ENCODE assay signal across 10 cellular contexts in genomic region chr1:77031101-77031662, GRCh38.
DNase-seq lines count a peak whose midpoint lies in the region; ATAC-seq and TF ChIP-seq lines count a peak whose summit lies in the region.
"Had no signal": no experiment of that assay in that cellular context is flagged by ENCODE, and none has a peak within 500 bp of the region (broad histone marks: within the 10 kb centered on the region; RNA-seq: fewer than 3 reads in every experiment).

No MANE protein-coding gene starts in this region.

- CTCF ChIA-PET in HCT116 (lab: Charles Lee): interaction anchor here (1.1 kb wide), 1 partner anchor 877 kb away, joined by 3 read pairs; no protein-coding TSS in a partner anchor
- CTCF ChIA-PET in A673 (lab: Charles Lee): no interaction called here

- peak; percentile 34 for TF ChIP-seq CTCF in 22Rv1 (IDR thresholded peaks at IDR 0.05)
- TF ChIP-seq CTCF in HCT116 (IDR thresholded peaks at IDR 0.05 in 2 of 3, conservative IDR thresholded peaks at IDR 0.05 in 1 of 3; ENCODE audit: borderline replicate concordance in 1 of 3, insufficient read depth in 1 of 3, low read depth in 2 of 3, low read length in 2 of 3): 0 out of 6 replicates have a peak, but pooled peaks of 2 of the 3 experiments have one; percentile 4 to 8
- no peak for TF ChIP-seq CTCF in A673 (conservative IDR thresholded peaks at IDR 0.05; ENCODE audit: low read depth, low read length)

- H3K4me2 ChIP-seq in HCT116 (ENCODE audit: low read length) (0 out of 2 replicates have a peak overlapping the region, but pooled peaks have one; percentile 2), trophoblast cell (ENCODE audit: low read length) (no peak overlapping the region)
- H3K4me2 ChIP-seq: BLaER1 treated with 17β-estradiol and CSF1 and Interleukin-3, amounts not matched to agents 10 nM and 100 nM had no signal

- peaks cover 0 to 5% of the 10 kb centered on the region in 2 experiments; a peak in 1 of 4 replicates for H3K4me1 ChIP-seq in HCT116 (ENCODE audit: control insufficient read depth in 1 of 2, insufficient read depth in 2 of 2, low read length in 2 of 2)
- H3K4me1 ChIP-seq in A673 (ENCODE audit: insufficient read depth, low read length, poor library complexity, severe bottlenecking): no peaks in the 10 kb centered on the region
- H3K4me1 ChIP-seq in trophoblast cell (ENCODE audit: control insufficient read depth in 1 of 2, insufficient read depth in 2 of 2, low read length in 2 of 2): peaks cover 7 to 8% of the 10 kb centered on the region in 2 experiments
- H3K4me1 ChIP-seq: BLaER1 treated with 17β-estradiol and CSF1 and Interleukin-3, amounts not matched to agents 10 nM and 100 nM had no signal

- no peak overlapping the region for H3K4me3 ChIP-seq in HCT116 (replicated peaks in 1 of 2; ENCODE audit: low read depth in 1 of 2, low read length in 2 of 2)
- no peak overlapping the region for H3K4me3 ChIP-seq in A673 (ENCODE audit: low read depth, low read length, poor library complexity, severe bottlenecking)
- H3K4me3 ChIP-seq in trophoblast cell (ENCODE audit: low read depth, low read length): no peak overlapping the region
- H3K4me3 ChIP-seq: BLaER1 treated with 17β-estradiol and CSF1 and Interleukin-3, amounts not matched to agents 10 nM and 100 nM had no signal

- no peak overlapping the region for H2AFZ ChIP-seq in HCT116 (ENCODE audit: low read depth, low read length, poor library complexity, severe bottlenecking)
- H2AFZ ChIP-seq in trophoblast cell (ENCODE audit: insufficient read depth, low read length, poor library complexity): no peak overlapping the region

- H2BK120ac ChIP-seq in trophoblast cell (ENCODE audit: insufficient read depth, low read length, poor library complexity): no peak overlapping the region

- H4K12ac ChIP-seq in trophoblast cell (ENCODE audit: low read depth, low read length): no peak overlapping the region

- no peak overlapping the region for H2AK5ac ChIP-seq in trophoblast cell (ENCODE audit: low read length)

- H3K9me3 ChIP-seq in HCT116 (ENCODE audit: control insufficient read depth in 1 of 2, insufficient read depth in 1 of 2, low read depth in 1 of 2, low read length in 2 of 2) (no peaks in the 10 kb centered on the region), A673 (ENCODE audit: low read depth, low read length, poor library complexity, severe bottlenecking) (no peaks in the 10 kb centered on the region), trophoblast cell (ENCODE audit: insufficient read depth, low read depth, low read length) (no peaks in the 10 kb centered on the region)
- H3K9me3 ChIP-seq: BLaER1 treated with 17β-estradiol and CSF1 and Interleukin-3, amounts not matched to agents 10 nM and 100 nM had no signal

- DNase-seq in HCT116 (ENCODE audit: low read depth, low spot score) (no peak), NCI-H510A treated with DMSO at 0.1 percent for 48 hours (lab: John Stamatoyannopoulos, UW) (peak; percentile 96), epithelial cell of prostate (ENCODE audit: low read depth, low spot score) (peak; percentile 24), anterior cingulate cortex (lab: John Stamatoyannopoulos, UW) (no peak), T-helper 9 cell (no peak), A673 (ENCODE audit: low spot score) (no peak), trophoblast cell (no peak)
- DNase-seq: activated naive CD8-positive, alpha-beta T cell treated with anti-CD3 and anti-CD28 coated beads for 36 hours had no signal

- peaks cover 4% of the 10 kb centered on the region for H3K79me1 ChIP-seq in trophoblast cell (ENCODE audit: low read length)

- no peak overlapping the region for H3K4ac ChIP-seq in trophoblast cell (ENCODE audit: low read depth, low read length)

- no peak overlapping the region for H4K8ac ChIP-seq in trophoblast cell (ENCODE audit: low read depth, low read length)

- no peak overlapping the region for H2BK5ac ChIP-seq in trophoblast cell (ENCODE audit: low read depth, low read length, poor library complexity)

- H3K27ac ChIP-seq in 22Rv1 (peak overlapping the region; percentile 47), HCT116 (ENCODE audit: low read depth, low read length) (no peak overlapping the region), epithelial cell of prostate (no peak overlapping the region), A673 (ENCODE audit: low read depth, low read length, poor library complexity, severe bottlenecking) (no peak overlapping the region), trophoblast cell (ENCODE audit: low read depth, low read length) (no peak overlapping the region)
- H3K27ac ChIP-seq: BLaER1 treated with 17β-estradiol and CSF1 and Interleukin-3, amounts not matched to agents 10 nM and 100 nM had no signal

- RAD21 ChIA-PET in HCT116 (lab: Charles Lee; ENCODE audit: low non-redundant PET in 1 of 2, low total read pairs in 2 of 2, uncharacterized antibody in 2 of 2, unreplicated experiment in 2 of 2): no interaction called here

- intact Hi-C loops in HCT116 (cut with micrococcal nuclease): loop anchor here (10.0 kb wide), 1 partner anchor 876 kb away; no protein-coding TSS in a partner anchor
- intact Hi-C loops in A673 (cut with micrococcal nuclease; ENCODE audit: unreplicated experiment): no loop called here

- H4K20me1 ChIP-seq in HCT116 (ENCODE audit: insufficient read depth): no peaks in the 10 kb centered on the region
- H4K20me1 ChIP-seq: BLaER1 treated with 17β-estradiol and CSF1 and Interleukin-3, amounts not matched to agents 10 nM and 100 nM had no signal

- H3K36me3 ChIP-seq in HCT116 (ENCODE audit: control insufficient read depth in 1 of 2, insufficient read depth in 2 of 2, low read length in 2 of 2) (no peaks in the 10 kb centered on the region), A673 (ENCODE audit: insufficient read depth, low read length, poor library complexity, severe bottlenecking) (no peaks in the 10 kb centered on the region), trophoblast cell (ENCODE audit: control insufficient read depth in 1 of 2, insufficient read depth in 2 of 2, low read length in 2 of 2) (no peaks in the 10 kb centered on the region)
- H3K36me3 ChIP-seq: BLaER1 treated with 17β-estradiol and CSF1 and Interleukin-3, amounts not matched to agents 10 nM and 100 nM had no signal

- no peaks in the 10 kb centered on the region for H3K9me2 ChIP-seq in HCT116 (ENCODE audit: insufficient read depth)

- H3K9ac ChIP-seq in HCT116 (ENCODE audit: low read length) (no peak overlapping the region), trophoblast cell (ENCODE audit: low read length) (no peak overlapping the region)
- H3K9ac ChIP-seq: BLaER1 treated with 17β-estradiol and CSF1 and Interleukin-3, amounts not matched to agents 10 nM and 100 nM had no signal

- BruUV-seq in HCT116 (replicated peaks; lab: Mats Ljungman, UMichigan): no TSS peak
- no TSS peak for BruUV-seq in A673 (replicated peaks; lab: Mats Ljungman, UMichigan)

- H3K79me2 ChIP-seq in HCT116 (ENCODE audit: insufficient read depth, low read length) (no peaks in the 10 kb centered on the region), trophoblast cell (ENCODE audit: control insufficient read depth, insufficient read depth, low read length, poor library complexity) (no peaks in the 10 kb centered on the region)

- no peaks in the 10 kb centered on the region for H3K27me3 ChIP-seq in HCT116 (ENCODE audit: insufficient read depth, low read length)
- H3K27me3 ChIP-seq in A673 (replicated peaks; ENCODE audit: insufficient read depth, low read depth, low read length, poor library complexity): peaks cover 14% of the 10 kb centered on the region
- H3K27me3 ChIP-seq in trophoblast cell (ENCODE audit: insufficient read depth, low read length): no peaks in the 10 kb centered on the region
- H3K27me3 ChIP-seq: BLaER1 treated with 17β-estradiol and CSF1 and Interleukin-3, amounts not matched to agents 10 nM and 100 nM had no signal

- no peak overlapping the region for H3K14ac ChIP-seq in trophoblast cell (ENCODE audit: low read length)

- TF ChIP-seq POLR2A in HCT116 (IDR thresholded peaks at IDR 0.05; ENCODE audit: borderline replicate concordance, extremely low read depth, insufficient read depth, insufficient read length): no peak

- ATAC-seq in HCT116: peak; percentile 66

- no peak overlapping the region for H3K23ac ChIP-seq in trophoblast cell (ENCODE audit: low read length)

- H3K18ac ChIP-seq in trophoblast cell (ENCODE audit: low read length): no peak overlapping the region

- no peak overlapping the region for H4K91ac ChIP-seq in trophoblast cell (ENCODE audit: low read depth, low read length)

- no peak overlapping the region for H2BK12ac ChIP-seq in trophoblast cell (ENCODE audit: low read length)

- peak; percentile 57 for TF ChIP-seq RAD21 in HCT116 (IDR thresholded peaks at IDR 0.05; ENCODE audit: low read depth)

- WGBS in trophoblast cell (ENCODE audit: extremely low coverage, insufficient coverage, insufficient read length): no CpG with 5 or more reads among the region's 3 CpGs

- POLR2A ChIA-PET in HCT116 (lab: Charles Lee): no interaction called here
- POLR2A ChIA-PET in A673 (lab: Charles Lee; ENCODE audit: low non-redundant PET): no interaction called here

TF ChIP-seq in HCT116, 20 proteins besides CTCF, POLR2A, EP300 and RAD21:
- 0 out of 2 replicates have a peak, but pooled peaks have one; percentile 27 for TF ChIP-seq FOSL1 (IDR thresholded peaks at IDR 0.05; ENCODE audit: low read depth)
- TF ChIP-seq POLR2AphosphoS5 (IDR thresholded peaks at IDR 0.05; ENCODE audit: low read depth, low read length): no peak

Comparison
In these comparisons a context has a peak if more than half of its experiments do, and no peak if none do; other contexts are left out.
1. DNase-seq: peak in NCI-H510A treated with DMSO at 0.1 percent for 48 hours (single experiment) and epithelial cell of prostate (single experiment); none in HCT116 (single experiment), anterior cingulate cortex (0 of 58), T-helper 9 cell (single experiment), A673 (single experiment) and trophoblast cell (0 of 2).